1 cellular context compared by ENCODE assay signal in the genomic region with DNA sequence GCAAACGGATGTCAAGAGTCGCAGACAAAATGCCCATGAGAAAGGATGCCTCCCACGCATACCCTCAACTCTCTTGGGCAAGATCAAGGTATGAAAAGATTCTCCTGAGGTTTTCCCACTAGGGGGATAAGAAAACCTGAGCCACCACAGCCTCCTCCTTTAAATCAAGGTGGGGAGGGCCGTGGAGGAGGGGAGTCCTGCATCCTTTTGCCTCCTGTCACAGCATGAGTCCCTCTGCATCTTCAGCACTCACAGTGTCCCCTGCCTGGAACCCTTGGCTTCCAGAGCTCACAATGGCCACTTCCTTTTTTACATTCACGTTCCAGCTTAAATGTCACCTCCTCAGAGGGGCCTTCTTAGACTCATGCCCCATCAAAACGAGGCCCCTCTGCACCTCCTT.
TF ChIP-seq lines count a peak whose summit lies in the region.

No MANE protein-coding gene starts in this region.

TF ChIP-seq in K562, 482 proteins besides CTCF, POLR2A, EP300 and RAD21 (continued from another document):
- TF ChIP-seq SPI1 (IDR thresholded peaks at IDR 0.05; ENCODE audit: borderline replicate concordance, low read depth, low read length) = peak; percentile 38; the same call in 1 of the 2 replicates
- TF ChIP-seq HIVEP1 (CRISPR knock-in tag; IDR thresholded peaks at IDR 0.05) = no peak
- no peak for TF ChIP-seq SMARCA4 (IDR thresholded peaks at IDR 0.05)
- no peak for TF ChIP-seq ZNF696 (CRISPR knock-in tag; conservative IDR thresholded peaks at IDR 0.05)
